Comparison of ENCODE assay signal across 9 cellular contexts in the genomic region with DNA sequence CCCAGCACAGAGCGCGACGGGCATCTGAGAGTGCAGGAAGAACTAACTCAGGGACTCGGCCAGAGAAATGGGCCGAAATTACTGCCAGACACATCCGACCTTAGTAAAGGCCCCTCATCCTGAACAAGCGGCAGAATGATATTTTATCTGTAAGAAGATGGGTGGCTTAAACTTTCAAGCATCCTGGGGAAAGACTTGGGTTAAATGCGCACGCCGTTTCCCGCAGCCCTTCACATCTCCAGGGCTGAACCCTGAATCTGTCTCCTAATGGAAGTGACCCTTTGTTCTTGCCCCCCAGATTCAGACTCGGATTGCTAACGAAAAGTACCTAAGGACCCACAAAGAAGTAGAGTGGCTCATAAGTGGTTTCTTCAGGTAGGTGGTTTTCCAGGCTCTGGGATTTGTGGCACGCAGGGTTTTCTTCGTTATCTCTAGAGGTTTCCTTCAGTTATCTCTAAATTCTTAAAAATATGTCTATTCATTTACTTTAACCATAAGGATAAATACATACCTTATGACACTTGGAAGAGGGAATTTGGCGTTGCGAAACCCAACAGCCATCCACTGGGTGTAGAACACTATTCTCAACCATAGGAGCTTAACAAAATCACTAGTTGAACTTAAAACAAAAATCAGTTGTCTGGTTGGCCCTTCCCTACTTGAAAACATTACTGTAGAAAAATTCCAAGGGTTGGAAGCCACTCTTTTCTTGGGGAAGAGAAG. TPM values are rescaled to one million over a fixed set of nuclear protein-coding genes. Genes with fewer than 3 reads are reported as not detected.
DNase-seq lines count a peak whose midpoint lies in the region; ATAC-seq and TF ChIP-seq lines count a peak whose summit lies in the region.
"Had no signal": no experiment of that assay in that cellular context is flagged by ENCODE, and none has a peak within 500 bp of the region (broad histone marks: within the 10 kb centered on the region; RNA-seq: fewer than 3 reads in every experiment).

No MANE protein-coding gene starts in this region.

- H3K4me3 ChIP-seq in Loucy (ENCODE audit: low read length, poor library complexity, severe bottlenecking), result peak overlapping the region; percentile 66
- H3K4me3 ChIP-seq in endodermal cell (ENCODE audit: low read length), result peak overlapping the region; percentile 73
- peak overlapping the region; percentile 53 for H3K4me3 ChIP-seq in neuron (ENCODE audit: low read length)

- intact Hi-C loops in CD4-positive, alpha-beta T cell (cut with DNase I, micrococcal nuclease), result no loop called here

- peaks cover 46% of the 10 kb centered on the region for H3K27me3 ChIP-seq in CD4-positive, alpha-beta T cell (ENCODE audit: control insufficient read depth, insufficient read depth, low read length)
- H3K27me3 ChIP-seq in Loucy (ENCODE audit: insufficient read depth, low read length, poor library complexity, severe bottlenecking) (no peaks in the 10 kb centered on the region), endodermal cell (ENCODE audit: control insufficient read depth, insufficient read depth, low read length, poor library complexity, severe bottlenecking) (peaks cover 76% of the 10 kb centered on the region), neuron (ENCODE audit: insufficient read depth, low read length) (peaks cover 25% of the 10 kb centered on the region)

- 0 out of 2 replicates have a peak overlapping the region, but pooled peaks have one; percentile 19 for H2AFZ ChIP-seq in Loucy (ENCODE audit: low read length)
- H2AFZ ChIP-seq in neuron (ENCODE audit: low read depth, low read length), result no peak overlapping the region

- H3K9me3 ChIP-seq in CD4-positive, alpha-beta T cell (ENCODE audit: control insufficient read depth, low read length), result no peaks in the 10 kb centered on the region
- no peaks in the 10 kb centered on the region for H3K9me3 ChIP-seq in Loucy (ENCODE audit: insufficient read depth, low read depth, low read length)
- H3K9me3 ChIP-seq in endodermal cell (ENCODE audit: control insufficient read depth, low read length), result no peaks in the 10 kb centered on the region
- H3K9me3 ChIP-seq in neuron (ENCODE audit: low read length), result no peaks in the 10 kb centered on the region

- H3K4me3 Mint-ChIP-seq in CD4-positive, alpha-beta T cell, result peak overlapping the region; percentile 76
- H3K4me3 Mint-ChIP-seq in endodermal cell, result peak overlapping the region; percentile 50

- H3F3A ChIP-seq in Loucy (ENCODE audit: low read depth), result no peaks in the 10 kb centered on the region

- TF ChIP-seq CTCF in CD4-positive, alpha-beta T cell (IDR thresholded peaks at IDR 0.05), result no peak
- TF ChIP-seq CTCF in Loucy (conservative IDR thresholded peaks at IDR 0.05; ENCODE audit: low read length) (no peak), endodermal cell (conservative IDR thresholded peaks at IDR 0.05) (no peak)

- DNase-seq in CD4-positive, alpha-beta T cell, result no peak
- DNase-seq in endodermal cell, result no peak
- DNase-seq in RKO (ENCODE audit: low spot score), result no peak
- no peak for DNase-seq in activated CD4-positive, CD25-positive, alpha-beta regulatory T cell treated with anti-CD3 and anti-CD28 coated beads, Interleukin-2, amount 50 U/mL, for 72 hours

- H3K4me1 ChIP-seq in Loucy (ENCODE audit: insufficient read depth, low read length, poor library complexity, severe bottlenecking) (peaks cover 7% of the 10 kb centered on the region), endodermal cell (ENCODE audit: control insufficient read depth, insufficient read depth, low read length) (peaks cover 4% of the 10 kb centered on the region), neuron (ENCODE audit: insufficient read depth, low read length) (peaks cover 29% of the 10 kb centered on the region)

- H3K27me3 Mint-ChIP-seq in CD4-positive, alpha-beta T cell, result peaks cover 86% of the 10 kb centered on the region
- H3K27me3 Mint-ChIP-seq in endodermal cell (ENCODE audit: insufficient read depth), result peaks cover 82% of the 10 kb centered on the region

- H4K20me1 ChIP-seq in Loucy (ENCODE audit: insufficient read depth, low read length, poor library complexity, severe bottlenecking), result no peaks in the 10 kb centered on the region

- POLR2A ChIA-PET in CD4-positive, alpha-beta T cell (lab: Charles Lee), result interaction anchor here (1.6 kb wide), 1 partner anchor 41 kb away, joined by 7 read pairs; a partner anchor contains a TSS

- WGBS in endodermal cell (ENCODE audit: insufficient coverage in 1 of 2, insufficient read length in 1 of 2), 2 experiments, result 28 to 34% methylated on average over 15 to 17 of the region's 17 CpGs

- H3K9ac ChIP-seq in Loucy (ENCODE audit: low read depth, low read length, poor library complexity, severe bottlenecking) (no peak overlapping the region), endodermal cell (ENCODE audit: extremely low read depth, low read length, poor library complexity, severe bottlenecking) (no peak overlapping the region)

- no peaks in the 10 kb centered on the region for H3K79me2 ChIP-seq in Loucy (ENCODE audit: insufficient read depth, low read length)

- peak overlapping the region; percentile 76 for H3K4me2 ChIP-seq in Loucy (ENCODE audit: low read depth, low read length, poor library complexity, severe bottlenecking)

- H3K36me3 ChIP-seq in Loucy (ENCODE audit: insufficient read depth, low read length), result no peaks in the 10 kb centered on the region
- no peaks in the 10 kb centered on the region for H3K36me3 ChIP-seq in endodermal cell (ENCODE audit: control insufficient read depth, insufficient read depth, low read length)
- no peaks in the 10 kb centered on the region for H3K36me3 ChIP-seq in neuron (ENCODE audit: insufficient read depth, low read length)

- peaks cover 30% of the 10 kb centered on the region for H3K4me1 Mint-ChIP-seq in CD4-positive, alpha-beta T cell (ENCODE audit: low read depth)
- peaks cover 10% of the 10 kb centered on the region for H3K4me1 Mint-ChIP-seq in endodermal cell

- no peak for ATAC-seq in CD4-positive, alpha-beta T cell (ENCODE audit: poor library complexity)
- ATAC-seq in GM18868 (IDR thresholded peaks at IDR 0.05; ENCODE audit: unreplicated experiment) (no peak), HG03342 (IDR thresholded peaks at IDR 0.05; ENCODE audit: unreplicated experiment) (no peak)

- H3K9me3 Mint-ChIP-seq in CD4-positive, alpha-beta T cell, result no peaks in the 10 kb centered on the region
- no peaks in the 10 kb centered on the region for H3K9me3 Mint-ChIP-seq in endodermal cell

- H3K27ac ChIP-seq in CD4-positive, alpha-beta T cell (ENCODE audit: low read depth, low read length), result no peak overlapping the region
- no peak overlapping the region for H3K27ac ChIP-seq in endodermal cell (ENCODE audit: low read depth, low read length)

- CTCF ChIA-PET in CD4-positive, alpha-beta T cell (lab: Charles Lee), result no interaction called here

- H3K36me3 Mint-ChIP-seq in CD4-positive, alpha-beta T cell (ENCODE audit: low read depth), result no peaks in the 10 kb centered on the region
- H3K36me3 Mint-ChIP-seq in endodermal cell (ENCODE audit: low read depth), result no peaks in the 10 kb centered on the region

- no peaks in the 10 kb centered on the region for H3K9me2 ChIP-seq in Loucy (replicated peaks; ENCODE audit: low read depth, low read length)

- no peak overlapping the region for H3K27ac Mint-ChIP-seq in CD4-positive, alpha-beta T cell
- no peak overlapping the region for H3K27ac Mint-ChIP-seq in endodermal cell

RNA-seq across cellular contexts. Expression of a gene that starts 0.6 kb away (rescaled TPM):
- not detected for total RNA-seq in CD4-positive, alpha-beta T cell
- total RNA-seq in endodermal cell, result not detected
- 0.89 TPM for polyA plus RNA-seq in endodermal cell (2013, experiment 1 of 2)
- 0.87 TPM for polyA plus RNA-seq in endodermal cell (2013, experiment 2 of 2)
- total RNA-seq: pulmonary artery endothelial cell had no signal

RNA-seq across cellular contexts. Expression of a gene that starts 5.3 kb away (rescaled TPM):
- not detected for total RNA-seq in CD4-positive, alpha-beta T cell
- total RNA-seq in endodermal cell, result under 1 TPM; 0.24 to 0.40 TPM
- polyA plus RNA-seq in endodermal cell (2013, experiment 1 of 2), result 40.3 TPM
- 27.6 TPM for polyA plus RNA-seq in endodermal cell (2013, experiment 2 of 2)
- total RNA-seq: pulmonary artery endothelial cell had no signal

RNA-seq across cellular contexts. Expression of a gene that starts 41.3 kb away (rescaled TPM):
- 100 to 1,000 TPM; 152 to 164 TPM for total RNA-seq in CD4-positive, alpha-beta T cell
- 10 to 100 TPM; 86.3 to 98.0 TPM for total RNA-seq in endodermal cell
- 92.0 TPM for polyA plus RNA-seq in endodermal cell (2013, experiment 1 of 2)
- polyA plus RNA-seq in endodermal cell (2013, experiment 2 of 2), result 101 TPM
